ENCODE assay signal across 12 cellular contexts in the genomic region with DNA sequence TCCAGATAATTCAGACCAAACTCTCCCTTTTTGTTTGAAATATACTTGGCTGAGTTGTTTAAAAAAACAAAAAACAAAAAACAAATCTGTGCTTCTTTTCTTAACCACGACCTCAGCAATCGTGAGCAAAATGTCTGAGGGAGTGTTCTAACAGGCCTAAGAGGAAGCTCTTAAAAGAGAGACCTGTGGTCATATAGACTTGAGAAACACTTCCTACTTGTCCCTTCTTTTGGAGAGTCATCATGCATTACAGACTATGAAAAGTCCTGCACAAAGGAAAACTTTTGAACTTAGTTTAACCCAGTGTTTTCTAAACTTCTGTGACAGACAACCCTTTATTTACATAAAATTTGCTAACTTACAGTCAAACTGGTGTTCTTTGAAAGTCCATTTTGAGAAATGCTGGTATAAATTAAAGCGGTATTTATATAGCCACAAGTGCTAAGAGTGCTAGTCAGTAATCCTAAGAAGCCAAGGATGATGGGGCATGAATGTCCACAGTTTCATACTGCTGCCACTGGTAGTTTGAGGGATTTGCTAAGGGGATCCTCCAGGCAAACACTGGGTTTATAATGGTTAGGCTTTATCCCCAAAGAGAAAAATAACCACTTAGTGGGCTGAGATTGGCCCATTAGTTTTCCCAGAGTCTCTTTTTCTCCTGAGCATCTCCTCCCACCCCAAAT.
DNase-seq lines count a peak whose midpoint lies in the region; ATAC-seq and TF ChIP-seq lines count a peak whose summit lies in the region.
"Had no signal": no experiment of that assay in that cellular context is flagged by ENCODE, and none has a peak within 500 bp of the region (broad histone marks: within the 10 kb centered on the region; RNA-seq: fewer than 3 reads in every experiment).

No MANE protein-coding gene starts in this region.

- H3K27me3 ChIP-seq in BLaER1 (no peaks in the 10 kb centered on the region), gastrocnemius medialis (no peaks in the 10 kb centered on the region)

- BruUV-seq in MCF 10A (replicated peaks; lab: Mats Ljungman, UMichigan) = no TSS peak

- H3K9me3 Mint-ChIP-seq in MCF 10A (ENCODE audit: unreplicated experiment) = no peaks in the 10 kb centered on the region
- H3K9me3 Mint-ChIP-seq: activated T-cell treated with anti-CD3 and anti-CD28 coated beads, Interleukin-2, amount 50 U/mL, for 24 hours; stimulated activated naive CD8-positive, alpha-beta T cell treated with anti-CD3 and anti-CD28 coated beads, Interleukin-15, Interleukin-2, amounts not matched to agents 100 ng/mL and 50 ng/mL, for 24 hours; T-helper 1 cell treated with Interleukin-12 subunit alpha and Interleukin-12 subunit beta and Interleukin-4 antibody, amounts not matched to agents 30 μg/mL and 1 μg/mL, for 36 hours had no signal

- H3K27me3 Mint-ChIP-seq in MCF 10A (ENCODE audit: insufficient read depth, unreplicated experiment) = no peaks in the 10 kb centered on the region
- H3K27me3 Mint-ChIP-seq: activated T-cell treated with anti-CD3 and anti-CD28 coated beads, Interleukin-2, amount 50 U/mL, for 24 hours; stimulated activated naive CD8-positive, alpha-beta T cell treated with anti-CD3 and anti-CD28 coated beads, Interleukin-15, Interleukin-2, amounts not matched to agents 100 ng/mL and 50 ng/mL, for 24 hours had no signal

- H3K36me3 Mint-ChIP-seq in MCF 10A (ENCODE audit: insufficient read depth, unreplicated experiment) = no peaks in the 10 kb centered on the region

- H3K9me3 ChIP-seq in BLaER1 (no peaks in the 10 kb centered on the region), gastrocnemius medialis (no peaks in the 10 kb centered on the region)

- in situ Hi-C loops in gastrocnemius medialis (cut with MboI; ENCODE audit: low sequenced_read_pairs in 4 of 4) = loop anchor here (5.0 to 25.0 kb wide), 2 partner anchors 316 to 321 kb away; no protein-coding TSS in a partner anchor

- H3K27ac ChIP-seq in BLaER1 (no peak overlapping the region), gastrocnemius medialis (no peak overlapping the region)

- no peaks in the 10 kb centered on the region for H3K36me3 ChIP-seq in BLaER1
- no peaks in the 10 kb centered on the region for H3K36me3 ChIP-seq in gastrocnemius medialis

- TF ChIP-seq CTCF in MCF 10A (IDR thresholded peaks at IDR 0.05; ENCODE audit: unreplicated experiment) (no peak), gastrocnemius medialis (IDR thresholded peaks at IDR 0.05 in 4 of 5, conservative IDR thresholded peaks at IDR 0.05 in 1 of 5) (no peak)

- no peaks in the 10 kb centered on the region for H4K20me1 ChIP-seq in BLaER1

- POLR2A ChIA-PET in MCF 10A (lab: Yijun Ruan, JAX) = no interaction called here

- H3K4me3 Mint-ChIP-seq in MCF 10A (ENCODE audit: unreplicated experiment) = no peak overlapping the region
- H3K4me3 Mint-ChIP-seq: activated T-cell treated with anti-CD3 and anti-CD28 coated beads, Interleukin-2, amount 50 U/mL, for 24 hours; stimulated activated naive CD8-positive, alpha-beta T cell treated with anti-CD3 and anti-CD28 coated beads, Interleukin-15, Interleukin-2, amounts not matched to agents 100 ng/mL and 50 ng/mL, for 24 hours; T-helper 1 cell treated with Interleukin-12 subunit alpha and Interleukin-12 subunit beta and Interleukin-4 antibody, amounts not matched to agents 30 μg/mL and 1 μg/mL, for 36 hours had no signal

- no peaks in the 10 kb centered on the region for H3K4me1 Mint-ChIP-seq in MCF 10A (ENCODE audit: insufficient read depth, unreplicated experiment)

- intact Hi-C loops in MCF 10A (cut with micrococcal nuclease) = loop anchor here (1.0 kb wide), 2 partner anchors 318 to 335 kb away; no protein-coding TSS in a partner anchor
- intact Hi-C loops in gastrocnemius medialis (cut with DNase I; ENCODE audit: low total_unique reads) = loop anchor here (5.0 kb wide), 1 partner anchor 316 kb away; no protein-coding TSS in a partner anchor

- peak; percentile 24 for ATAC-seq in GM21619 (IDR thresholded peaks at IDR 0.05; ENCODE audit: unreplicated experiment)
- no peak for ATAC-seq in HG02970 (IDR thresholded peaks at IDR 0.05; ENCODE audit: low FRiP score, unreplicated experiment)
- no peak for ATAC-seq in gastrocnemius medialis

- no peak overlapping the region for H3K9ac ChIP-seq in BLaER1

- CTCF ChIA-PET in MCF 10A (lab: Yijun Ruan, JAX) = interaction anchor here (0.6 to 5.0 kb wide), 26 partner anchors 10 to 1840 kb away, joined by 3 to 40 read pairs (median 4); no protein-coding TSS in a partner anchor

- no peak for TF ChIP-seq POLR2A in gastrocnemius medialis (IDR thresholded peaks at IDR 0.05)

- peak; percentile 80 for DNase-seq in MV-4-11 (lab: John Stamatoyannopoulos, UW)
- peak; percentile 35 for DNase-seq in globus pallidus (ENCODE audit: low spot score)
- DNase-seq in MCF 10A (ENCODE audit: unreplicated experiment) = no peak
- DNase-seq in DMS79 (lab: John Stamatoyannopoulos, UW) = no peak
- no peak for DNase-seq in gastrocnemius medialis
- DNase-seq: stimulated activated CD4-positive, alpha-beta T cell treated with anti-CD3 and anti-CD28 coated beads, Interleukin-12 subunit alpha, Interleukin-12 subunit beta, amount 100 ng/mL, for 4 hours had no signal

- H3K27ac Mint-ChIP-seq in MCF 10A (ENCODE audit: low read depth, unreplicated experiment) = no peak overlapping the region
- H3K27ac Mint-ChIP-seq: activated T-cell treated with anti-CD3 and anti-CD28 coated beads, Interleukin-2, amount 50 U/mL, for 24 hours; stimulated activated naive CD8-positive, alpha-beta T cell treated with anti-CD3 and anti-CD28 coated beads, Interleukin-15, Interleukin-2, amounts not matched to agents 100 ng/mL and 50 ng/mL, for 24 hours; T-helper 1 cell treated with Interleukin-12 subunit alpha and Interleukin-12 subunit beta and Interleukin-4 antibody, amounts not matched to agents 30 μg/mL and 1 μg/mL, for 36 hours had no signal

- no peak overlapping the region for H3K4me3 ChIP-seq in BLaER1
- H3K4me3 ChIP-seq in gastrocnemius medialis = no peak overlapping the region

- H3K4me2 ChIP-seq in BLaER1 = peak overlapping the region; percentile 18; the same call in 1 of the 2 replicates

- peaks cover 12% of the 10 kb centered on the region for H3K4me1 ChIP-seq in BLaER1
- no peaks in the 10 kb centered on the region for H3K4me1 ChIP-seq in gastrocnemius medialis

Comparison
In these comparisons a context has a peak if more than half of its experiments do, and no peak if none do; other contexts are left out.
1. DNase-seq: peak in MV-4-11 (single experiment) and globus pallidus (single experiment); none in MCF 10A (single experiment), DMS79 (single experiment) and gastrocnemius medialis (0 of 2).